25 cellular contexts compared by ENCODE assay signal in genomic region chr1:7365706-7366105, GRCh38.
"Had no signal": no experiment of that assay in that cellular context is flagged by ENCODE, and none has a peak within 500 bp of the region (broad histone marks: within the 10 kb centered on the region; RNA-seq: fewer than 3 reads in every experiment).

No MANE protein-coding gene starts in this region.

- H3K9ac ChIP-seq: neural progenitor cell, parathyroid adenoma had no signal

- H3K4me1 ChIP-seq: neural progenitor cell, tibial nerve, uterus had no signal

- H3K27me3 ChIP-seq: neural progenitor cell, neutrophil, tibial nerve, uterus had no signal

- H3K4me2 ChIP-seq: neural progenitor cell had no signal

- H3K36me3 ChIP-seq: neural progenitor cell, neutrophil, tibial nerve, uterus had no signal

- FAIRE-seq: islet of Langerhans had no signal

- H3K27ac ChIP-seq: neural progenitor cell, neutrophil, parathyroid adenoma, psoas muscle, skin epidermis, tibial nerve, uterus had no signal

- H3K4me3 ChIP-seq: lung, neural progenitor cell, psoas muscle, skin epidermis, tibial nerve, uterus had no signal

- DNase-seq: hypothalamus; immature natural killer cell; mesendoderm; naive B cell; natural killer cell; nephron progenitor cell; occipital lobe; psoas muscle; stimulated activated CD4-positive, alpha-beta T cell treated with anti-CD3 and anti-CD28 coated beads, Interleukin-12 subunit alpha, Interleukin-12 subunit beta, amount 100 ng/mL, for 4 hours; stimulated activated CD4-positive, alpha-beta T cell treated with anti-CD3 and anti-CD28 coated beads, Interleukin-15, amount 100 ng/mL, for 24 hours; stimulated activated CD4-positive, alpha-beta T cell treated with anti-CD3 and anti-CD28 coated beads, Interleukin-2, amount 100 ng/mL, for 24 hours; stimulated activated CD4-positive, alpha-beta T cell treated with anti-CD3 and anti-CD28 coated beads, Interleukin-4, amount 100 ng/mL, for 24 hours; stimulated activated naive CD4-positive, alpha-beta T cell; stimulated activated naive CD8-positive, alpha-beta T cell treated with anti-CD3 and anti-CD28 coated beads, Interleukin-15, amount 100 ng/mL, for 72 hours; substantia nigra; uterus had no signal

- ATAC-seq: natural killer cell; sciatic nerve; stimulated activated effector memory CD8-positive, alpha-beta T cell treated with anti-CD3 and anti-CD28 coated beads, Interleukin-12 subunit alpha, Interleukin-12 subunit beta, amount 100 ng/mL, for 72 hours; stimulated activated naive CD8-positive, alpha-beta T cell treated with anti-CD3 and anti-CD28 coated beads, Interleukin-15, amount 100 ng/mL, for 72 hours had no signal

- H3K9me3 ChIP-seq: neutrophil, psoas muscle, tibial nerve, uterus had no signal
